ENCODE assay signal across 8 cellular contexts in the genomic region with DNA sequence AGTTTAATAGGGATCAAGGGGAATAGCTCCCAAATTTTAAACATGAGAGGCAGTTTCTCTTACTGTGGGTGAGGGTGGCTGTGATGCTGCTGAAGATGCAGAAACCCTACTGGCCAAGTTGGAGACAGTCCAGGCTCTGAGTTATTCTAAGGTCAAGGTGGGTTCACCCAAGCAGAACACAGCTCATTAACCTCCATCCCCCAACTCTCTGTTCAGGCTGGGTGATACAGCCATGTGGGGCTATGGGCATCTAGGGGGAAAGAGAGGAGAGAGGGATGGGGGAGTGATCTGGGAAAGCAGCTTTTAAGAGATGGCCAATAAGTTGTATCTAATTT. TPM values are rescaled to one million over a fixed set of nuclear protein-coding genes. Genes with fewer than 3 reads are reported as not detected.
DNase-seq lines count a peak whose midpoint lies in the region; ATAC-seq and TF ChIP-seq lines count a peak whose summit lies in the region.

No MANE protein-coding gene starts in this region.

- H3K4me3 Mint-ChIP-seq in HFFc6 = peak overlapping the region; percentile 85
- H3K4me3 Mint-ChIP-seq in nephron = peak overlapping the region; percentile 51 to 68 (median 55)

- H3K27me3 Mint-ChIP-seq in HFFc6 (ENCODE audit: insufficient read depth) (0 out of 2 replicates have a peak, but pooled peaks cover 1% of the 10 kb centered on the region), nephron (ENCODE audit: low read depth) (no peaks in the 10 kb centered on the region)

- peak; percentile 64 for ATAC-seq in GM18502 (IDR thresholded peaks at IDR 0.05; ENCODE audit: poor library complexity, unreplicated experiment)

- no peak for DNase-seq in HFFc6
- DNase-seq in NT2/D1 (ENCODE audit: low read depth, low spot score) = no peak
- DNase-seq in NCI-H2227 (lab: John Stamatoyannopoulos, UW; ENCODE audit: unreplicated experiment) = no peak
- no peak for DNase-seq in GM13976 (ENCODE audit: low spot score)
- DNase-seq in DMS114 treated with DMSO at 0.1 percent for 48 hours (lab: John Stamatoyannopoulos, UW; ENCODE audit: unreplicated experiment) = no peak
- DNase-seq in NCI-H748 (lab: John Stamatoyannopoulos, UW; ENCODE audit: unreplicated experiment) = no peak

- H3K9me3 ChIP-seq in NT2/D1 (ENCODE audit: insufficient read depth, low read length) = no peaks in the 10 kb centered on the region

- H3K9me3 Mint-ChIP-seq in HFFc6 (no peaks in the 10 kb centered on the region), nephron (no peaks in the 10 kb centered on the region)

- TF ChIP-seq CTCF in HFFc6 (IDR thresholded peaks at IDR 0.05) (0 out of 2 replicates have a peak, but pooled peaks have one; percentile 13), nephron (IDR thresholded peaks at IDR 0.05; ENCODE audit: unreplicated experiment in 3 of 3) (no peak), GM13976 (IDR thresholded peaks at IDR 0.05; ENCODE audit: borderline replicate concordance, control extremely low read depth, extremely low read depth, insufficient read depth, missing control alignments) (no peak)

- H3K27me3 ChIP-seq in NT2/D1 (ENCODE audit: insufficient read depth, insufficient read length) = no peaks in the 10 kb centered on the region

- peak overlapping the region; percentile 4 for H3K9ac ChIP-seq in NT2/D1 (ENCODE audit: insufficient read length, low read depth)

- in situ Hi-C loops in GM13976 (cut with MboI; ENCODE audit: low sequenced_read_pairs, unreplicated experiment) = no loop called here

- no peaks in the 10 kb centered on the region for H3K36me3 ChIP-seq in NT2/D1 (ENCODE audit: insufficient read depth, insufficient read length, low read length)

- H3K4me1 ChIP-seq in NT2/D1 (ENCODE audit: insufficient read depth, insufficient read length) = peaks cover 2% of the 10 kb centered on the region

- peaks cover 62% of the 10 kb centered on the region for H3K4me1 Mint-ChIP-seq in HFFc6 (ENCODE audit: low read depth)
- peaks cover 66% of the 10 kb centered on the region for H3K4me1 Mint-ChIP-seq in nephron

- no peaks in the 10 kb centered on the region for H3K36me3 Mint-ChIP-seq in HFFc6 (ENCODE audit: low read depth)
- H3K36me3 Mint-ChIP-seq in nephron (ENCODE audit: low read depth) = no peaks in the 10 kb centered on the region

- H3K4me3 ChIP-seq in NT2/D1 (ENCODE audit: insufficient read length, low read depth) = no peak overlapping the region

- peak overlapping the region; percentile 94 for H3K27ac Mint-ChIP-seq in HFFc6
- peak overlapping the region; percentile 95 to 98 (median 97) for H3K27ac Mint-ChIP-seq in nephron

RNA-seq across cellular contexts. Expression of gene TRAM2, which starts 18.9 kb away (rescaled TPM):
- total RNA-seq in HFFc6 (2021; fragmentation: NEBNext Ultra II Directional; extraction: Animal tissue kit (Norgen Biotek cat#: 25700)) = 100 to 1,000 TPM; 191 to 235 (median 215) TPM
